ENCODE assay signal across 19 cellular contexts in genomic region chr19:32246032-32246431, GRCh38.
DNase-seq lines count a peak whose midpoint lies in the region; ATAC-seq, FAIRE-seq and TF ChIP-seq lines count a peak whose summit lies in the region.
"Had no signal": no experiment of that assay in that cellular context is flagged by ENCODE, and none has a peak within 500 bp of the region (broad histone marks: within the 10 kb centered on the region; RNA-seq: fewer than 3 reads in every experiment).

No MANE protein-coding gene starts in this region.

- H3K36me3 ChIP-seq in mesendoderm (ENCODE audit: control insufficient read depth, insufficient read depth, low read length) (no peaks in the 10 kb centered on the region), esophagus squamous epithelium (no peaks in the 10 kb centered on the region)
- H3K36me3 ChIP-seq: HAP-1 had no signal

- H3K4me1 ChIP-seq in mesendoderm (ENCODE audit: control insufficient read depth, low read depth, low read length) (no peaks in the 10 kb centered on the region), esophagus squamous epithelium (no peaks in the 10 kb centered on the region)
- H3K4me1 ChIP-seq: HAP-1 had no signal

- TF ChIP-seq POLR2A in esophagus squamous epithelium (IDR thresholded peaks at IDR 0.05), result no peak

- H3K79me1 ChIP-seq in mesendoderm (ENCODE audit: low read length), result no peaks in the 10 kb centered on the region

- no peak overlapping the region for H3K4ac ChIP-seq in mesendoderm (ENCODE audit: low read depth, low read length)

- H3K9me3 ChIP-seq in esophagus squamous epithelium, result no peaks in the 10 kb centered on the region
- H3K9me3 ChIP-seq: HAP-1 had no signal

- H3K79me2 ChIP-seq in mesendoderm (ENCODE audit: control insufficient read depth, insufficient read depth, low read length), result no peaks in the 10 kb centered on the region

- no peak overlapping the region for H3K23ac ChIP-seq in mesendoderm (ENCODE audit: low read length)

- H3K4me3 ChIP-seq in mesendoderm (ENCODE audit: low read length) (no peak overlapping the region), esophagus squamous epithelium (no peak overlapping the region)
- H3K4me3 ChIP-seq: GM12878, GM23338, HAP-1 had no signal

- intact Hi-C loops in esophagus squamous epithelium (cut with DNase I), result no loop called here

- no peak for TF ChIP-seq CTCF in esophagus squamous epithelium (IDR thresholded peaks at IDR 0.05)

- no peak overlapping the region for H2BK15ac ChIP-seq in mesendoderm (replicated peaks; ENCODE audit: low read depth)

- H3K18ac ChIP-seq in mesendoderm (ENCODE audit: low read length), result no peak overlapping the region

- H4K5ac ChIP-seq in mesendoderm (ENCODE audit: low read length), result no peak overlapping the region

- no peak for ATAC-seq in HG03442 (IDR thresholded peaks at IDR 0.05; ENCODE audit: unreplicated experiment)
- ATAC-seq: GM12878, GM23338 had no signal

- DNase-seq in ELF-1 (ENCODE audit: low read depth, low spot score) (peak; percentile 19), islet precursor cell (peak; percentile 9), mesendoderm (peak; percentile 27), urothelium cell line (ENCODE audit: low spot score) (no peak), H4 (ENCODE audit: low spot score) (no peak), esophagus squamous epithelium (lab: John Stamatoyannopoulos, UW) (no peak)
- DNase-seq: 8988T; C1 segment of cervical spinal cord; CD4-positive, alpha-beta memory T cell; COR-L47; DMS153; DND-41; GDM1 had no signal

- no peak overlapping the region for H2AK5ac ChIP-seq in mesendoderm (ENCODE audit: low read length)

- H3K4me2 ChIP-seq in mesendoderm (ENCODE audit: low read length), result no peak overlapping the region
- H3K4me2 ChIP-seq: GM23338 had no signal

- H4K8ac ChIP-seq in mesendoderm (ENCODE audit: low read depth, low read length), result no peak overlapping the region

- H3K56ac ChIP-seq in mesendoderm (ENCODE audit: low read length), result no peak overlapping the region

- H2BK5ac ChIP-seq in mesendoderm (ENCODE audit: low read length), result no peak overlapping the region

- no peak overlapping the region for H2BK120ac ChIP-seq in mesendoderm (ENCODE audit: low read depth, low read length)

- WGBS in mesendoderm (ENCODE audit: extremely low coverage, insufficient coverage, low lambda C conversion rate), result no CpG with 5 or more reads among the region's 6 CpGs
- WGBS in esophagus squamous epithelium, 2 donors, result 28 to 30% methylated on average over 6 of the region's 6 CpGs

- no peak overlapping the region for H3K9ac ChIP-seq in mesendoderm (ENCODE audit: low read length)

- H3K27ac ChIP-seq in mesendoderm (ENCODE audit: low read depth, low read length), result no peak overlapping the region
- H3K27ac ChIP-seq in esophagus squamous epithelium, result no peak overlapping the region

- H3K27me3 ChIP-seq in mesendoderm (ENCODE audit: insufficient read depth, low read length, poor library complexity) (no peaks in the 10 kb centered on the region), esophagus squamous epithelium (peaks cover 0 to 9% (median 0%) of the 10 kb centered on the region in 4 donors)

- FAIRE-seq in urothelium cell line (lab: Jason Lieb, UNC), result peak; percentile 52
- FAIRE-seq: GM12878, GM19239, H54 had no signal

Comparison
In these comparisons a context has a peak if more than half of its experiments do, and no peak if none do; other contexts are left out.
1. DNase-seq: peak in ELF-1 (single experiment), islet precursor cell (single experiment) and mesendoderm (single experiment); none in urothelium cell line (single experiment), H4 (single experiment) and esophagus squamous epithelium (single experiment).